1 cellular context compared by ENCODE assay signal in genomic region chr2:201182650-201183372, GRCh38.
TF ChIP-seq lines count a peak whose summit lies in the region.

Gene CASP10, plus strand, starts transcription at chr2:201183141. Its CDS starts 2,637 bp downstream, at chr2:201185778.

TF ChIP-seq in K562, 482 proteins besides CTCF, POLR2A, EP300 and RAD21 (continued from another document and continues in another):
- no peak for TF ChIP-seq CHD7 (IDR thresholded peaks at IDR 0.05; ENCODE audit: low read depth, low read length)
- no peak for TF ChIP-seq DACH1 (IDR thresholded peaks at IDR 0.05; ENCODE audit: partially characterized antibody)
- peak; percentile 52 to 53; a peak in 3 of 4 replicates for TF ChIP-seq MNT (conservative IDR thresholded peaks at IDR 0.05)
- no peak for TF ChIP-seq ZNF143 (CRISPR knock-in tag; IDR thresholded peaks at IDR 0.05)
- TF ChIP-seq ZNF668 (CRISPR knock-in tag; IDR thresholded peaks at IDR 0.05): no peak
- no peak for TF ChIP-seq NR4A1 (CRISPR knock-in tag; IDR thresholded peaks at IDR 0.05)
- TF ChIP-seq NR4A1 (tag; IDR thresholded peaks at IDR 0.05): no peak
- no peak for TF ChIP-seq SMARCC2 (IDR thresholded peaks at IDR 0.05; ENCODE audit: low read depth)
- TF ChIP-seq ZNF174 (CRISPR knock-in tag; IDR thresholded peaks at IDR 0.05): no peak
- no peak for TF ChIP-seq ZNF644 (tag; IDR thresholded peaks at IDR 0.05; ENCODE audit: low read depth)
- TF ChIP-seq SMC3 (conservative IDR thresholded peaks at IDR 0.05; ENCODE audit: insufficient read depth, low read depth, low read length): 0 out of 2 replicates have a peak, but pooled peaks have one; percentile 32
- no peak for TF ChIP-seq ESRRB (CRISPR knock-in tag; IDR thresholded peaks at IDR 0.05; ENCODE audit: borderline replicate concordance)
- TF ChIP-seq SNAPC5 (CRISPR knock-in tag; IDR thresholded peaks at IDR 0.05): no peak
- TF ChIP-seq SAFB (IDR thresholded peaks at IDR 0.05; ENCODE audit: borderline replicate concordance, low read depth, low read length): no peak
- TF ChIP-seq POLR2B (IDR thresholded peaks at IDR 0.05; ENCODE audit: low read depth, partially characterized antibody): peak; percentile 78
- TF ChIP-seq MLX (CRISPR knock-in tag; conservative IDR thresholded peaks at IDR 0.05): no peak
- TF ChIP-seq KDM4B (IDR thresholded peaks at IDR 0.05; ENCODE audit: borderline replicate concordance in 2 of 2, low read depth in 1 of 2): no peak
- 0 out of 2 replicates have a peak, but pooled peaks have one; percentile 18 for TF ChIP-seq BACH1 (tag; IDR thresholded peaks at IDR 0.05)
- TF ChIP-seq VEZF1 (CRISPR knock-in tag; IDR thresholded peaks at IDR 0.05): peak; percentile 55
- peak; percentile 39; the same call in 1 of the 2 replicates for TF ChIP-seq ZEB2 (IDR thresholded peaks at IDR 0.05)
- TF ChIP-seq MCM5 (IDR thresholded peaks at IDR 0.05; ENCODE audit: low read depth): no peak
- TF ChIP-seq POLR2H (tag; IDR thresholded peaks at IDR 0.05; ENCODE audit: low read depth): peak; percentile 77
- TF ChIP-seq MTA3 (IDR thresholded peaks at IDR 0.05; ENCODE audit: borderline replicate concordance): 0 out of 2 replicates have a peak, but pooled peaks have one; percentile 46
- TF ChIP-seq ELF4 (CRISPR knock-in tag; IDR thresholded peaks at IDR 0.05): no peak
- TF ChIP-seq IRF9 (tag; IDR thresholded peaks at IDR 0.05): no peak
- TF ChIP-seq MLLT1 (IDR thresholded peaks at IDR 0.05): 0 out of 4 replicates have a peak, but pooled peaks of 1 of the 2 experiments have one; percentile 32
- TF ChIP-seq ARID1B (IDR thresholded peaks at IDR 0.05): peak; percentile 57
- no peak for TF ChIP-seq ZNF695 (CRISPR knock-in tag; IDR thresholded peaks at IDR 0.05)
- no peak; the same call in 1 of the 2 replicates for TF ChIP-seq NCOA1 (IDR thresholded peaks at IDR 0.05; ENCODE audit: low read depth)
- TF ChIP-seq PHF8 (IDR thresholded peaks at IDR 0.05; ENCODE audit: borderline replicate concordance, low read length): peak; percentile 50; the same call in 1 of the 2 replicates
- TF ChIP-seq ADNP (tag; IDR thresholded peaks at IDR 0.05): peak; percentile 88
- TF ChIP-seq ELF2 (CRISPR knock-in tag; IDR thresholded peaks at IDR 0.05): no peak
- 0 out of 2 replicates have a peak, but pooled peaks have one; percentile 5 for TF ChIP-seq MYC (IDR thresholded peaks at IDR 0.05; ENCODE audit: low read depth, low read length)
- TF ChIP-seq MYC (CRISPR knock-in tag; IDR thresholded peaks at IDR 0.05; ENCODE audit: borderline replicate concordance, low read depth): no peak
- TF ChIP-seq TSHZ1 (CRISPR knock-in tag; IDR thresholded peaks at IDR 0.05): no peak
- no peak for TF ChIP-seq ZNF589 (CRISPR knock-in tag; IDR thresholded peaks at IDR 0.05; ENCODE audit: low read depth)
- no peak for TF ChIP-seq ZC3H8 (IDR thresholded peaks at IDR 0.05)
- TF ChIP-seq FOXK2 (conservative IDR thresholded peaks at IDR 0.05 in 1 of 2, IDR thresholded peaks at IDR 0.05 in 1 of 2; ENCODE audit: low read depth in 2 of 2): peak; percentile 29 to 67; a peak in 2 of 4 replicates
- peak; percentile 69 for TF ChIP-seq EP400 (IDR thresholded peaks at IDR 0.05)
